Comparison of ENCODE assay signal across 8 cellular contexts in the genomic region with DNA sequence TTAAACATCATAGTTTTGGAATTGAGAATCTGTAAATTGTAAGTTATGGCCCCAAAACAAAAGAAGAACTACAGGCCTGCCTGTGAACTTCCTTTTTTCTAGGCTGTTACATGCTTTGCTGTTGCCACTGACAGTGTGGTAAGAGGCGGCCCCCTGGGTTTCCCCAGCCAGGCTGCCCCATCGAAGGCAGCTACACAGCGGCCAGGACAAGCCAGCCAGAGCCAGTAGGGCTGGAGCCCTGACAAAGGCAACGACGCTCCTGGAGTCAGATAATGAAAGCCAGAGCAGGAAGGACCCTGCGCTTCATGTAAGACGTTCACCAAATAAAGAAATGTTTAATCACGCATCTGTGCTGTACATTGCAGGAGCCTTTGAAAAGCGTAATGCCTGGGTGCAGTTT. TPM values are rescaled to one million over a fixed set of nuclear protein-coding genes. Genes with fewer than 3 reads are reported as not detected.
DNase-seq lines count a peak whose midpoint lies in the region; ATAC-seq and TF ChIP-seq lines count a peak whose summit lies in the region.

No MANE protein-coding gene starts in this region.

- DNase-seq in SK-N-DZ (ENCODE audit: low spot score) (peak; percentile 74), hepatocyte (ENCODE audit: low spot score) (peak; percentile 49), inferior parietal cortex (ENCODE audit: extremely low spot score) (no peak), DMS114 treated with DMSO at 0.1 percent for 48 hours (lab: John Stamatoyannopoulos, UW; ENCODE audit: unreplicated experiment) (no peak)
- DNase-seq in activated naive CD4-positive, alpha-beta T cell treated with anti-CD3 and anti-CD28 coated beads for 36 hours = peak; percentile 87
- DNase-seq in stimulated activated CD4-positive, alpha-beta T cell treated with anti-CD3 and anti-CD28 coated beads, Interleukin-15, amount 100 ng/mL, for 1 hour (ENCODE audit: low read depth in 1 of 2, low spot score in 1 of 2) = peak; percentile 34 to 41

- no peak overlapping the region for H2AFZ ChIP-seq in hepatocyte

- CTCF ChIA-PET in activated naive CD4-positive, alpha-beta T cell treated with anti-CD3 and anti-CD28 coated beads for 36 hours (lab: Charles Lee) = interaction anchor here (0.6 to 2.7 kb wide), 7 partner anchors 10 to 58 kb away, joined by 3 to 17 read pairs (median 4); no protein-coding TSS in a partner anchor

- peaks cover 5% of the 10 kb centered on the region for H3K36me3 Mint-ChIP-seq in activated naive CD4-positive, alpha-beta T cell treated with anti-CD3 and anti-CD28 coated beads for 36 hours (ENCODE audit: low read depth)

- H3K27me3 Mint-ChIP-seq in activated naive CD4-positive, alpha-beta T cell treated with anti-CD3 and anti-CD28 coated beads for 36 hours (ENCODE audit: low read depth) = no peaks in the 10 kb centered on the region

- peaks cover 75% of the 10 kb centered on the region for H3K4me1 Mint-ChIP-seq in activated naive CD4-positive, alpha-beta T cell treated with anti-CD3 and anti-CD28 coated beads for 36 hours (ENCODE audit: low read depth)

- WGBS in hepatocyte (ENCODE audit: low lambda C conversion rate, missing lambda C conversion rate) = 43% methylated on average over 9 of the region's 9 CpGs

- ATAC-seq in GM18520 (IDR thresholded peaks at IDR 0.05; ENCODE audit: unreplicated experiment) (peak; percentile 77), HG02981 (IDR thresholded peaks at IDR 0.05; ENCODE audit: unreplicated experiment) (peak; percentile 94)

- H3K27me3 ChIP-seq in hepatocyte = no peaks in the 10 kb centered on the region

- H3K27ac ChIP-seq in hepatocyte = peak overlapping the region; percentile 36

- no peak for TF ChIP-seq CTCF in hepatocyte (IDR thresholded peaks at IDR 0.05; ENCODE audit: poor library complexity)

- H4K20me1 ChIP-seq in hepatocyte (ENCODE audit: insufficient read depth, poor library complexity, severe bottlenecking) = no peaks in the 10 kb centered on the region

- H3K36me3 ChIP-seq in hepatocyte (replicated peaks; ENCODE audit: insufficient read depth, low read depth) = no peaks in the 10 kb centered on the region

- H3K79me2 ChIP-seq in hepatocyte = no peaks in the 10 kb centered on the region

- H3K9me3 ChIP-seq in hepatocyte (ENCODE audit: low read depth) = no peaks in the 10 kb centered on the region

- intact Hi-C loops in activated naive CD4-positive, alpha-beta T cell treated with anti-CD3 and anti-CD28 coated beads for 36 hours (cut with micrococcal nuclease) = loop anchor here (1.0 to 5.0 kb wide), 5 partner anchors 16 to 122 kb away; no protein-coding TSS in a partner anchor

- H3K4me1 ChIP-seq in hepatocyte (ENCODE audit: insufficient read depth) = peaks cover 5% of the 10 kb centered on the region

- H3K9me2 ChIP-seq in hepatocyte (replicated peaks; ENCODE audit: insufficient read depth) = no peaks in the 10 kb centered on the region

- H3K27ac Mint-ChIP-seq in activated naive CD4-positive, alpha-beta T cell treated with anti-CD3 and anti-CD28 coated beads for 36 hours = peak overlapping the region; percentile 97

- H3K9me3 Mint-ChIP-seq in activated naive CD4-positive, alpha-beta T cell treated with anti-CD3 and anti-CD28 coated beads for 36 hours = peaks cover 4% of the 10 kb centered on the region

- H3K4me2 ChIP-seq in hepatocyte = peak overlapping the region; percentile 22

- H3K4me3 Mint-ChIP-seq in activated naive CD4-positive, alpha-beta T cell treated with anti-CD3 and anti-CD28 coated beads for 36 hours = peak overlapping the region; percentile 75

- no peak overlapping the region for H3K4me3 ChIP-seq in hepatocyte

RNA-seq across cellular contexts. Expression of a gene that starts 55.0 kb away (rescaled TPM):
- 8.5 and 12.2 TPM in 2 replicates for polyA plus RNA-seq in SK-N-DZ (2014; cell fraction: cytosol; rRNA removed)
- 15.0 and 25.4 TPM in 2 replicates for polyA plus RNA-seq in SK-N-DZ (2014; cell fraction: nucleus; rRNA removed)
- 100 to 1,000 TPM in 1 of 2 experiments, 10 to 100 TPM in 1; 87.8 to 101 TPM for total RNA-seq in activated naive CD4-positive, alpha-beta T cell treated with anti-CD3 and anti-CD28 coated beads for 36 hours
- total RNA-seq in hepatocyte = 5.9 and 7.5 TPM in 2 replicates
- 1.7 and 9.1 TPM in 2 replicates for polyA plus RNA-seq in hepatocyte

Comparison
In these comparisons a context has a peak if more than half of its experiments do, and no peak if none do; other contexts are left out.
1. DNase-seq: peak in SK-N-DZ (single experiment), activated naive CD4-positive, alpha-beta T cell treated with anti-CD3 and anti-CD28 coated beads for 36 hours (single experiment), hepatocyte (single experiment) and stimulated activated CD4-positive, alpha-beta T cell treated with anti-CD3 and anti-CD28 coated beads, Interleukin-15, amount 100 ng/mL, for 1 hour (2 of 2); none in inferior parietal cortex (single experiment) and DMS114 treated with DMSO at 0.1 percent for 48 hours (single experiment).
2. RNA of a gene that starts 55.0 kb away (total RNA-seq): 87.8 to 101 TPM in activated naive CD4-positive, alpha-beta T cell treated with anti-CD3 and anti-CD28 coated beads for 36 hours; 5.9 to 7.5 TPM in hepatocyte; every median in the first group is over 10 times any median in the second.